ENCODE assay signal across 23 cellular contexts in genomic region chr2:74051504-74051903, GRCh38.
DNase-seq lines count a peak whose midpoint lies in the region; ATAC-seq and TF ChIP-seq lines count a peak whose summit lies in the region.
"Had no signal": no experiment of that assay in that cellular context is flagged by ENCODE, and none has a peak within 500 bp of the region (broad histone marks: within the 10 kb centered on the region; RNA-seq: fewer than 3 reads in every experiment).

No MANE protein-coding gene starts in this region.

- H3K4me1 ChIP-seq in SJCRH30 (peaks cover 8% of the 10 kb centered on the region; the same call in 1 of the 2 replicates), left lung (no peaks in the 10 kb centered on the region)
- H3K4me1 ChIP-seq: A549, adrenal gland had no signal

- peak; percentile 4 to 45 for DNase-seq in NCI-H2081 (lab: John Stamatoyannopoulos, UW)
- no peak for DNase-seq in NCI-H2081 treated with DMSO at 0.1 percent for 48 hours (lab: John Stamatoyannopoulos, UW)
- DNase-seq in Jurkat, Clone E6-1 (ENCODE audit: low read depth, low spot score): peak; percentile 64
- DNase-seq in SJCRH30: peak; percentile 26 to 60
- DNase-seq in left lung: no peak
- DNase-seq in WTC11 (ENCODE audit: low spot score): no peak
- no peak for DNase-seq in hippocampal formation (lab: John Stamatoyannopoulos, UW)
- DNase-seq: activated B cell treated with CpG ODN at 0.5 μM for 24 hours; adrenal gland; caudate nucleus; CD8-positive, alpha-beta memory T cell; hypothalamus; left cardiac atrium; midbrain; MV-4-11; retina; Right ventricle myocardium superior; stimulated activated CD4-positive, alpha-beta T cell treated with anti-CD3 and anti-CD28 coated beads, Interleukin-15, amount 100 ng/mL, for 24 hours had no signal

- peaks cover 3% of the 10 kb centered on the region; the same call in 1 of the 2 replicates for H3K36me3 Mint-ChIP-seq in WTC11

- peaks cover 17% of the 10 kb centered on the region for H3K36me3 ChIP-seq in SJCRH30
- peaks cover 0 to 36% of the 10 kb centered on the region in 2 donors for H3K36me3 ChIP-seq in left lung

- no peaks in the 10 kb centered on the region for H3K9me3 Mint-ChIP-seq in WTC11
- H3K9me3 Mint-ChIP-seq: activated B cell treated with CpG ODN at 0.5 μM for 24 hours; CD8-positive, alpha-beta memory T cell; stimulated activated naive CD8-positive, alpha-beta T cell treated with anti-CD3 and anti-CD28 coated beads, Interleukin-15, Interleukin-2, amounts not matched to agents 100 ng/mL and 50 ng/mL, for 24 hours had no signal

- no peak overlapping the region for H3K4me3 ChIP-seq in Jurkat, Clone E6-1 (ENCODE audit: low read length)
- H3K4me3 ChIP-seq in SJCRH30 (no peak overlapping the region), left lung (no peak overlapping the region)
- H3K4me3 ChIP-seq: A549, adrenal gland had no signal

- H3K27me3 Mint-ChIP-seq in WTC11 (ENCODE audit: low read depth): no peaks in the 10 kb centered on the region
- H3K27me3 Mint-ChIP-seq: activated B cell treated with CpG ODN at 0.5 μM for 24 hours; stimulated activated naive CD8-positive, alpha-beta T cell treated with anti-CD3 and anti-CD28 coated beads, Interleukin-15, Interleukin-2, amounts not matched to agents 100 ng/mL and 50 ng/mL, for 24 hours had no signal

- TF ChIP-seq CTCF in left lung (IDR thresholded peaks at IDR 0.05): no peak
- TF ChIP-seq CTCF in WTC11 (IDR thresholded peaks at IDR 0.05): no peak

- POLR2A ChIA-PET in WTC11 (lab: Charles Lee): interaction anchor here (0.6 kb wide), 1 partner anchor 206 kb away, joined by 3 read pairs; no protein-coding TSS in a partner anchor

- CTCF ChIA-PET in WTC11 (lab: Charles Lee): no interaction called here

- no peak overlapping the region for H3K4me3 Mint-ChIP-seq in WTC11
- H3K4me3 Mint-ChIP-seq: activated B cell treated with CpG ODN at 0.5 μM for 24 hours; CD8-positive, alpha-beta memory T cell; stimulated activated naive CD8-positive, alpha-beta T cell treated with anti-CD3 and anti-CD28 coated beads, Interleukin-15, Interleukin-2, amounts not matched to agents 100 ng/mL and 50 ng/mL, for 24 hours had no signal

- H3K27ac Mint-ChIP-seq in WTC11: no peak overlapping the region
- H3K27ac Mint-ChIP-seq: activated B cell treated with CpG ODN at 0.5 μM for 24 hours had no signal

- H3K9me3 ChIP-seq in SJCRH30 (replicated peaks) (no peaks in the 10 kb centered on the region), left lung (no peaks in the 10 kb centered on the region)
- H3K9me3 ChIP-seq: A549, adrenal gland, neutrophil had no signal

- H3K27ac ChIP-seq in SJCRH30 (no peak overlapping the region), left lung (no peak overlapping the region)
- H3K27ac ChIP-seq: A549, adrenal gland, neutrophil had no signal

- ATAC-seq in left lung (peak; percentile 53), WTC11 (no peak), HG02588 (IDR thresholded peaks at IDR 0.05; ENCODE audit: unreplicated experiment) (no peak)
- ATAC-seq: A549, HepG2, left cardiac atrium had no signal

- intact Hi-C loops in left lung (cut with DNase I): no loop called here

- peaks cover 27% of the 10 kb centered on the region for H3K4me1 Mint-ChIP-seq in WTC11

- no peaks in the 10 kb centered on the region for H3K27me3 ChIP-seq in SJCRH30
- no peaks in the 10 kb centered on the region for H3K27me3 ChIP-seq in left lung
- H3K27me3 ChIP-seq: adrenal gland, neutrophil had no signal

TF ChIP-seq in WTC11, 78 proteins besides CTCF, POLR2A, EP300 and RAD21:
- TF ChIP-seq, protein P1, sequence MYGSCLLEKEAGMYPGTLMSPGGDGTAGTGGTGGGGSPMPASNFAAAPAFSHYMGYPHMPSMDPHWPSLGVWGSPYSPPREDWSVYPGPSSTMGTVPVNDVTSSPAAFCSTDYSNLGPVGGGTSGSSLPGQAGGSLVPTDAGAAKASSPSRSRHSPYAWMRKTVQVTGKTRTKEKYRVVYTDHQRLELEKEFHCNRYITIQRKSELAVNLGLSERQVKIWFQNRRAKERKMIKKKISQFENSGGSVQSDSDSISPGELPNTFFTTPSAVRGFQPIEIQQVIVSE (CRISPR knock-in tag; IDR thresholded peaks at IDR 0.05; ENCODE audit: borderline replicate concordance): no peak
- TF ChIP-seq CREB1 (CRISPR knock-in tag; IDR thresholded peaks at IDR 0.05) (no peak), TP53 (CRISPR knock-in tag; IDR thresholded peaks at IDR 0.05) (no peak), E2F1 (CRISPR knock-in tag; IDR thresholded peaks at IDR 0.05) (no peak), ZNF416 (CRISPR knock-in tag; IDR thresholded peaks at IDR 0.05) (no peak), NR2C2 (CRISPR knock-in tag; IDR thresholded peaks at IDR 0.05) (no peak), RELA (CRISPR knock-in tag; IDR thresholded peaks at IDR 0.05; ENCODE audit: borderline replicate concordance) (no peak), MYBL2 (CRISPR knock-in tag; IDR thresholded peaks at IDR 0.05) (no peak), ZNF423 (CRISPR knock-in tag; IDR thresholded peaks at IDR 0.05) (no peak), CREM (CRISPR knock-in tag; IDR thresholded peaks at IDR 0.05) (no peak), ZNF512 (CRISPR knock-in tag; IDR thresholded peaks at IDR 0.05; ENCODE audit: borderline replicate concordance) (no peak), ELF4 (CRISPR knock-in tag; IDR thresholded peaks at IDR 0.05; ENCODE audit: low read depth) (no peak), ZNF121 (CRISPR knock-in tag; IDR thresholded peaks at IDR 0.05) (no peak), ZNF671 (CRISPR knock-in tag; IDR thresholded peaks at IDR 0.05) (no peak), RORB (CRISPR knock-in tag; IDR thresholded peaks at IDR 0.05) (no peak)
- TF ChIP-seq, protein P2, sequence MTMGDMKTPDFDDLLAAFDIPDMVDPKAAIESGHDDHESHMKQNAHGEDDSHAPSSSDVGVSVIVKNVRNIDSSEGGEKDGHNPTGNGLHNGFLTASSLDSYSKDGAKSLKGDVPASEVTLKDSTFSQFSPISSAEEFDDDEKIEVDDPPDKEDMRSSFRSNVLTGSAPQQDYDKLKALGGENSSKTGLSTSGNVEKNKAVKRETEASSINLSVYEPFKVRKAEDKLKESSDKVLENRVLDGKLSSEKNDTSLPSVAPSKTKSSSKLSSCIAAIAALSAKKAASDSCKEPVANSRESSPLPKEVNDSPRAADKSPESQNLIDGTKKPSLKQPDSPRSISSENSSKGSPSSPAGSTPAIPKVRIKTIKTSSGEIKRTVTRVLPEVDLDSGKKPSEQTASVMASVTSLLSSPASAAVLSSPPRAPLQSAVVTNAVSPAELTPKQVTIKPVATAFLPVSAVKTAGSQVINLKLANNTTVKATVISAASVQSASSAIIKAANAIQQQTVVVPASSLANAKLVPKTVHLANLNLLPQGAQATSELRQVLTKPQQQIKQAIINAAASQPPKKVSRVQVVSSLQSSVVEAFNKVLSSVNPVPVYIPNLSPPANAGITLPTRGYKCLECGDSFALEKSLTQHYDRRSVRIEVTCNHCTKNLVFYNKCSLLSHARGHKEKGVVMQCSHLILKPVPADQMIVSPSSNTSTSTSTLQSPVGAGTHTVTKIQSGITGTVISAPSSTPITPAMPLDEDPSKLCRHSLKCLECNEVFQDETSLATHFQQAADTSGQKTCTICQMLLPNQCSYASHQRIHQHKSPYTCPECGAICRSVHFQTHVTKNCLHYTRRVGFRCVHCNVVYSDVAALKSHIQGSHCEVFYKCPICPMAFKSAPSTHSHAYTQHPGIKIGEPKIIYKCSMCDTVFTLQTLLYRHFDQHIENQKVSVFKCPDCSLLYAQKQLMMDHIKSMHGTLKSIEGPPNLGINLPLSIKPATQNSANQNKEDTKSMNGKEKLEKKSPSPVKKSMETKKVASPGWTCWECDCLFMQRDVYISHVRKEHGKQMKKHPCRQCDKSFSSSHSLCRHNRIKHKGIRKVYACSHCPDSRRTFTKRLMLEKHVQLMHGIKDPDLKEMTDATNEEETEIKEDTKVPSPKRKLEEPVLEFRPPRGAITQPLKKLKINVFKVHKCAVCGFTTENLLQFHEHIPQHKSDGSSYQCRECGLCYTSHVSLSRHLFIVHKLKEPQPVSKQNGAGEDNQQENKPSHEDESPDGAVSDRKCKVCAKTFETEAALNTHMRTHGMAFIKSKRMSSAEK (CRISPR knock-in tag; IDR thresholded peaks at IDR 0.05; ENCODE audit: borderline replicate concordance): no peak
- TF ChIP-seq, protein P3, sequence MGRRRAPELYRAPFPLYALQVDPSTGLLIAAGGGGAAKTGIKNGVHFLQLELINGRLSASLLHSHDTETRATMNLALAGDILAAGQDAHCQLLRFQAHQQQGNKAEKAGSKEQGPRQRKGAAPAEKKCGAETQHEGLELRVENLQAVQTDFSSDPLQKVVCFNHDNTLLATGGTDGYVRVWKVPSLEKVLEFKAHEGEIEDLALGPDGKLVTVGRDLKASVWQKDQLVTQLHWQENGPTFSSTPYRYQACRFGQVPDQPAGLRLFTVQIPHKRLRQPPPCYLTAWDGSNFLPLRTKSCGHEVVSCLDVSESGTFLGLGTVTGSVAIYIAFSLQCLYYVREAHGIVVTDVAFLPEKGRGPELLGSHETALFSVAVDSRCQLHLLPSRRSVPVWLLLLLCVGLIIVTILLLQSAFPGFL (CRISPR knock-in tag; IDR thresholded peaks at IDR 0.05; ENCODE audit: borderline replicate concordance): no peak

Comparison
In these comparisons a context has a peak if more than half of its experiments do, and no peak if none do; other contexts are left out.
1. DNase-seq: peak in NCI-H2081 (2 of 2), Jurkat, Clone E6-1 (single experiment) and SJCRH30 (2 of 2); none in NCI-H2081 treated with DMSO at 0.1 percent for 48 hours (single experiment), left lung (0 of 2), WTC11 (single experiment) and hippocampal formation (0 of 2).